Comparison of ENCODE assay signal across 1 cellular context in the genomic region with DNA sequence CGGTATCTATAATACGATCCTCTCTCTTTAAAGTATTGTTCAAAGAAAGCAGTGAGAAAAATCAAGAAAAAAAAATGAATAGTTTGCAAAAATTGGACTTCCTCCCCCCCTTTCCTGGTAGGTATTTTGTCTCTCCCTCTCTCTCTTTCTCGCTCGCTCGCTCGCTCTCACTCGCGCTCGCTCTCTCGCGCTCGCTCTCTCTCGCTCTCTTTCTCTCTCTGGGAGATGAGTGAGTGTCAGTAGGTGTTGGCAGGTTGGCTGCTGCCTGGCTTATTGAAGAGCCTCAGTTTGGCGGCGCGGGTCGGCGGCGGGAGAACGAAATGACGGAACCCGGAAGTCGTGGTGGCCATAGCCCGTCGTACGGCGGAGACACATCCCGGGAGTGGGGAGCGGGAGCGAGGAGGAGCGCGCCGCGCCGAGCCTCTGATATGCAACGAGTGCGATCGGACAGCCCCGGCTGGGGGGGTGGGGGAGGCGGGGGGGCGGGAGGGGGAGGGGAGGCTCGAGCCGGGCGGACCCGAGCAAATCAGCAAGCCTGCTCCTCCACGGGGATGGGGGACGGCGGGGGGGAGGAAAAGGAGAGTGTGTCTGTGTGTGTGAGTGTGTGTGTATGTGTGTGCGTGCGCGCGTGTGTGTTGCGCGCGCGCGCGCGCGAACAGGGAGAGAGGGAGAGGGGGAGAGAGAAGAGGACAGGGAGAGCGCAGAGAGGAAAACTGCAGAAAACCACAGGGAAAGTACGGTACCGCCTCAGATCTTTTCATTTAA.
A peak's percentile ranks its signal among the peaks of the same experiment; 100 is the strongest.
TF ChIP-seq lines count a peak whose summit lies in the region.

A gene (minus strand): TSS at position 441 of the 765 bp plus-strand sequence. CDS start 1,083 bp downstream, outside the sequence.

TF ChIP-seq in HepG2, 621 proteins besides CTCF, POLR2A, EP300 and RAD21 (continued from another document and continues in another):
- TF ChIP-seq, protein P1, sequence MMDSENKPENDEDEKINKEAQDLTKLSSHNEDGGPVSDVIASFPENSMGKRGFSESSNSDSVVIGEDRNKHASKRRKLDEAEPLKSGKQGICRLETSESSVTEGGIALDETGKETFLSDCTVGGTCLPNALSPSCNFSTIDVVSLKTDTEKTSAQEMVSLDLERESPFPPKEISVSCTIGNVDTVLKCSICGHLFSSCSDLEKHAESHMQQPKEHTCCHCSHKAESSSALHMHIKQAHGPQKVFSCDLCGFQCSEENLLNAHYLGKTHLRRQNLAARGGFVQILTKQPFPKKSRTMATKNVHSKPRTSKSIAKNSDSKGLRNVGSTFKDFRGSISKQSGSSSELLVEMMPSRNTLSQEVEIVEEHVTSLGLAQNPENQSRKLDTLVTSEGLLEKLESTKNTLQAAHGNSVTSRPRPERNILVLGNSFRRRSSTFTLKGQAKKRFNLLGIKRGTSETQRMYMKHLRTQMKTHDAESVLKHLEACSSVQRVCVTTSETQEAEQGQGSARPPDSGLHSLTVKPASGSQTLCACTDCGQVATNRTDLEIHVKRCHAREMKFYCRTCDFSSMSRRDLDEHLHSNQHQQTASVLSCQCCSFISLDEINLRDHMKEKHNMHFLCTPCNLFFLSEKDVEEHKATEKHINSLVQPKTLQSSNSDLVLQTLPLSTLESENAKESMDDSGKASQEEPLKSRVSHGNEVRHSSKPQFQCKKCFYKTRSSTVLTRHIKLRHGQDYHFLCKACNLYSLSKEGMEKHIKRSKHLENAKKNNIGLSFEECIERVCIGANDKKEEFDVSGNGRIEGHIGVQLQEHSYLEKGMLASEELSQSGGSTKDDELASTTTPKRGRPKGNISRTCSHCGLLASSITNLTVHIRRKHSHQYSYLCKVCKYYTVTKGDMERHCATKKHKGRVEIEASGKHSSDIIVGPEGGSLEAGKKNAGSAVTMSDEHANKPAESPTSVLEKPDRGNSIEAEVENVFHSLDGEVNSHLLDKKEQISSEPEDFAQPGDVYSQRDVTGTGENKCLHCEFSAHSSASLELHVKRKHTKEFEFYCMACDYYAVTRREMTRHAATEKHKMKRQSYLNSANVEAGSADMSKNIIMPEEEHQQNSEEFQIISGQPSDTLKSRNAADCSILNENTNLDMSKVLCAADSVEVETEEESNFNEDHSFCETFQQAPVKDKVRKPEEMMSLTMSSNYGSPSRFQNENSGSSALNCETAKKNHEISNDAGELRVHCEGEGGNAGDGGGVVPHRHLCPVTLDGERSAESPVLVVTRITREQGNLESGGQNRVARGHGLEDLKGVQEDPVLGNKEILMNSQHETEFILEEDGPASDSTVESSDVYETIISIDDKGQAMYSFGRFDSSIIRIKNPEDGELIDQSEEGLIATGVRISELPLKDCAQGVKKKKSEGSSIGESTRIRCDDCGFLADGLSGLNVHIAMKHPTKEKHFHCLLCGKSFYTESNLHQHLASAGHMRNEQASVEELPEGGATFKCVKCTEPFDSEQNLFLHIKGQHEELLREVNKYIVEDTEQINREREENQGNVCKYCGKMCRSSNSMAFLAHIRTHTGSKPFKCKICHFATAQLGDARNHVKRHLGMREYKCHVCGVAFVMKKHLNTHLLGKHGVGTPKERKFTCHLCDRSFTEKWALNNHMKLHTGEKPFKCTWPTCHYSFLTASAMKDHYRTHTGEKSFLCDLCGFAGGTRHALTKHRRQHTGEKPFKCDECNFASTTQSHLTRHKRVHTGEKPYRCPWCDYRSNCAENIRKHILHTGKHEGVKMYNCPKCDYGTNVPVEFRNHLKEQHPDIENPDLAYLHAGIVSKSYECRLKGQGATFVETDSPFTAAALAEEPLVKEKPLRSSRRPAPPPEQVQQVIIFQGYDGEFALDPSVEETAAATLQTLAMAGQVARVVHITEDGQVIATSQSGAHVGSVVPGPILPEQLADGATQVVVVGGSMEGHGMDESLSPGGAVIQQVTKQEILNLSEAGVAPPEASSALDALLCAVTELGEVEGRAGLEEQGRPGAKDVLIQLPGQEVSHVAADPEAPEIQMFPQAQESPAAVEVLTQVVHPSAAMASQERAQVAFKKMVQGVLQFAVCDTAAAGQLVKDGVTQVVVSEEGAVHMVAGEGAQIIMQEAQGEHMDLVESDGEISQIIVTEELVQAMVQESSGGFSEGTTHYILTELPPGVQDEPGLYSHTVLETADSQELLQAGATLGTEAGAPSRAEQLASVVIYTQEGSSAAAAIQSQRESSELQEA (CRISPR knock-in tag; IDR thresholded peaks at IDR 0.05; ENCODE audit: not compliant biosample characterization): no peak
- TF ChIP-seq ZBTB38 (CRISPR knock-in tag; IDR thresholded peaks at IDR 0.05): 0 out of 2 replicates have a peak, but pooled peaks have one; percentile 33
- TF ChIP-seq, protein P2, sequence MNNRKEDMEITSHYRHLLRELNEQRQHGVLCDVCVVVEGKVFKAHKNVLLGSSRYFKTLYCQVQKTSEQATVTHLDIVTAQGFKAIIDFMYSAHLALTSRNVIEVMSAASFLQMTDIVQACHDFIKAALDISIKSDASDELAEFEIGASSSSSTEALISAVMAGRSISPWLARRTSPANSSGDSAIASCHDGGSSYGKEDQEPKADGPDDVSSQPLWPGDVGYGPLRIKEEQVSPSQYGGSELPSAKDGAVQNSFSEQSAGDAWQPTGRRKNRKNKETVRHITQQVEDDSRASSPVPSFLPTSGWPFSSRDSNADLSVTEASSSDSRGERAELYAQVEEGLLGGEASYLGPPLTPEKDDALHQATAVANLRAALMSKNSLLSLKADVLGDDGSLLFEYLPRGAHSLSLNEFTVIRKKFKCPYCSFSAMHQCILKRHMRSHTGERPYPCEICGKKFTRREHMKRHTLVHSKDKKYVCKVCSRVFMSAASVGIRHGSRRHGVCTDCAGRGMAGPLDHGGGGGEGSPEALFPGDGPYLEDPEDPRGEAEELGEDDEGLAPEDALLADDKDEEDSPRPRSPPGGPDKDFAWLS (CRISPR knock-in tag; IDR thresholded peaks at IDR 0.05; ENCODE audit: borderline replicate concordance): no peak
- TF ChIP-seq HMG20B (CRISPR knock-in tag; conservative IDR thresholded peaks at IDR 0.05): no peak
- TF ChIP-seq ZNF282 (IDR thresholded peaks at IDR 0.05; ENCODE audit: partially characterized antibody): no peak
- TF ChIP-seq, protein P3, sequence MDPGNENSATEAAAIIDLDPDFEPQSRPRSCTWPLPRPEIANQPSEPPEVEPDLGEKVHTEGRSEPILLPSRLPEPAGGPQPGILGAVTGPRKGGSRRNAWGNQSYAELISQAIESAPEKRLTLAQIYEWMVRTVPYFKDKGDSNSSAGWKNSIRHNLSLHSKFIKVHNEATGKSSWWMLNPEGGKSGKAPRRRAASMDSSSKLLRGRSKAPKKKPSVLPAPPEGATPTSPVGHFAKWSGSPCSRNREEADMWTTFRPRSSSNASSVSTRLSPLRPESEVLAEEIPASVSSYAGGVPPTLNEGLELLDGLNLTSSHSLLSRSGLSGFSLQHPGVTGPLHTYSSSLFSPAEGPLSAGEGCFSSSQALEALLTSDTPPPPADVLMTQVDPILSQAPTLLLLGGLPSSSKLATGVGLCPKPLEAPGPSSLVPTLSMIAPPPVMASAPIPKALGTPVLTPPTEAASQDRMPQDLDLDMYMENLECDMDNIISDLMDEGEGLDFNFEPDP (CRISPR knock-in tag; conservative IDR thresholded peaks at IDR 0.05): no peak
- TF ChIP-seq ZNF598 (CRISPR knock-in tag; IDR thresholded peaks at IDR 0.05; ENCODE audit: borderline replicate concordance): no peak
- TF ChIP-seq ATM (IDR thresholded peaks at IDR 0.05; ENCODE audit: borderline replicate concordance): no peak
- TF ChIP-seq, protein P4, sequence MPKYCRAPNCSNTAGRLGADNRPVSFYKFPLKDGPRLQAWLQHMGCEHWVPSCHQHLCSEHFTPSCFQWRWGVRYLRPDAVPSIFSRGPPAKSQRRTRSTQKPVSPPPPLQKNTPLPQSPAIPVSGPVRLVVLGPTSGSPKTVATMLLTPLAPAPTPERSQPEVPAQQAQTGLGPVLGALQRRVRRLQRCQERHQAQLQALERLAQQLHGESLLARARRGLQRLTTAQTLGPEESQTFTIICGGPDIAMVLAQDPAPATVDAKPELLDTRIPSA (CRISPR knock-in tag; IDR thresholded peaks at IDR 0.05; ENCODE audit: borderline replicate concordance): no peak
- TF ChIP-seq XRCC5 (optimal IDR thresholded peaks at IDR 0.05; ENCODE audit: low read length): no peak
- TF ChIP-seq, protein P5, sequence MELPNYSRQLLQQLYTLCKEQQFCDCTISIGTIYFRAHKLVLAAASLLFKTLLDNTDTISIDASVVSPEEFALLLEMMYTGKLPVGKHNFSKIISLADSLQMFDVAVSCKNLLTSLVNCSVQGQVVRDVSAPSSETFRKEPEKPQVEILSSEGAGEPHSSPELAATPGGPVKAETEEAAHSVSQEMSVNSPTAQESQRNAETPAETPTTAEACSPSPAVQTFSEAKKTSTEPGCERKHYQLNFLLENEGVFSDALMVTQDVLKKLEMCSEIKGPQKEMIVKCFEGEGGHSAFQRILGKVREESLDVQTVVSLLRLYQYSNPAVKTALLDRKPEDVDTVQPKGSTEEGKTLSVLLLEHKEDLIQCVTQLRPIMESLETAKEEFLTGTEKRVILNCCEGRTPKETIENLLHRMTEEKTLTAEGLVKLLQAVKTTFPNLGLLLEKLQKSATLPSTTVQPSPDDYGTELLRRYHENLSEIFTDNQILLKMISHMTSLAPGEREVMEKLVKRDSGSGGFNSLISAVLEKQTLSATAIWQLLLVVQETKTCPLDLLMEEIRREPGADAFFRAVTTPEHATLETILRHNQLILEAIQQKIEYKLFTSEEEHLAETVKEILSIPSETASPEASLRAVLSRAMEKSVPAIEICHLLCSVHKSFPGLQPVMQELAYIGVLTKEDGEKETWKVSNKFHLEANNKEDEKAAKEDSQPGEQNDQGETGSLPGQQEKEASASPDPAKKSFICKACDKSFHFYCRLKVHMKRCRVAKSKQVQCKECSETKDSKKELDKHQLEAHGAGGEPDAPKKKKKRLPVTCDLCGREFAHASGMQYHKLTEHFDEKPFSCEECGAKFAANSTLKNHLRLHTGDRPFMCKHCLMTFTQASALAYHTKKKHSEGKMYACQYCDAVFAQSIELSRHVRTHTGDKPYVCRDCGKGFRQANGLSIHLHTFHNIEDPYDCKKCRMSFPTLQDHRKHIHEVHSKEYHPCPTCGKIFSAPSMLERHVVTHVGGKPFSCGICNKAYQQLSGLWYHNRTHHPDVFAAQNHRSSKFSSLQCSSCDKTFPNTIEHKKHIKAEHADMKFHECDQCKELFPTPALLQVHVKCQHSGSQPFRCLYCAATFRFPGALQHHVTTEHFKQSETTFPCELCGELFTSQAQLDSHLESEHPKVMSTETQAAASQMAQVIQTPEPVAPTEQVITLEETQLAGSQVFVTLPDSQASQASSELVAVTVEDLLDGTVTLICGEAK (IDR thresholded peaks at IDR 0.05): no peak
- TF ChIP-seq, protein P5 (CRISPR knock-in tag; IDR thresholded peaks at IDR 0.05): no peak
- TF ChIP-seq, protein P6, sequence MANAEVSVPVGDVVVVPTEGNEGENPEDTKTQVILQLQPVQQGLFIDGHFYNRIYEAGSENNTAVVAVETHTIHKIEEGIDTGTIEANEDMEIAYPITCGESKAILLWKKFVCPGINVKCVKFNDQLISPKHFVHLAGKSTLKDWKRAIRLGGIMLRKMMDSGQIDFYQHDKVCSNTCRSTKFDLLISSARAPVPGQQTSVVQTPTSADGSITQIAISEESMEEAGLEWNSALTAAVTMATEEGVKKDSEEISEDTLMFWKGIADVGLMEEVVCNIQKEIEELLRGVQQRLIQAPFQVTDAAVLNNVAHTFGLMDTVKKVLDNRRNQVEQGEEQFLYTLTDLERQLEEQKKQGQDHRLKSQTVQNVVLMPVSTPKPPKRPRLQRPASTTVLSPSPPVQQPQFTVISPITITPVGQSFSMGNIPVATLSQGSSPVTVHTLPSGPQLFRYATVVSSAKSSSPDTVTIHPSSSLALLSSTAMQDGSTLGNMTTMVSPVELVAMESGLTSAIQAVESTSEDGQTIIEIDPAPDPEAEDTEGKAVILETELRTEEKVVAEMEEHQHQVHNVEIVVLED (CRISPR knock-in tag; IDR thresholded peaks at IDR 0.05; ENCODE audit: borderline replicate concordance): peak; percentile 57; the same call in 1 of the 2 replicates
- TF ChIP-seq NFATC3 (CRISPR knock-in tag; IDR thresholded peaks at IDR 0.05): no peak
- TF ChIP-seq ZNF747 (CRISPR knock-in tag; IDR thresholded peaks at IDR 0.05; ENCODE audit: borderline replicate concordance): no peak; the same call in 1 of the 2 replicates
